In the genomic region with DNA sequence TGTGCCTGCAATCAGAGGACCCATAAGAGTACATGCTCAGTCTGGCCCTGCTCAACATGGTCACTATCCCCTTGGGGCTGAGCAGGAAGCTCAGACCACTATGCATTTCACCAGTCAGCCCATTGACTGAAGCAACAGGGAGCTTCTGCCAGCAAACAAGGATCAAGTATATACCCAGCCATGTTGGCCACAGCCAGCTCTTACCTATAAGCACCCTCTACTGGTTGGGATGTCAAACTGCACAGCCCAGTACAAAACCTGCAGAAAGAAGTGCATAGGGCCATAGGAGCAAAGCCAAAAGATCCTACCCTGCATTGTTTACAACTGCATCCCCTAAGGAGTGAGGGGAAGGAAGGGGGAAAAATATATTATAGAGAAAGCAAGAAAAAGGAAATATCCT, we compare ENCODE assay signal across 10 cellular contexts.
DNase-seq lines count a peak whose midpoint lies in the region; ATAC-seq and TF ChIP-seq lines count a peak whose summit lies in the region.
"Had no signal": no experiment of that assay in that cellular context is flagged by ENCODE, and none has a peak within 500 bp of the region (broad histone marks: within the 10 kb centered on the region; RNA-seq: fewer than 3 reads in every experiment).

No MANE protein-coding gene starts in this region.

- H3K27me3 ChIP-seq in cardiac muscle cell: no peaks in the 10 kb centered on the region

- no peaks in the 10 kb centered on the region for H3K9me3 Mint-ChIP-seq in type B pancreatic cell
- H3K9me3 Mint-ChIP-seq in activated CD4-positive, alpha-beta T cell treated with anti-CD3 and anti-CD28 coated beads, Interleukin-2, amount 10 ng/mL, durations not matched to agents 7 days and 5 days: peaks cover 5% of the 10 kb centered on the region
- H3K9me3 Mint-ChIP-seq: central memory CD8-positive, alpha-beta T cell had no signal

- H3K4me1 Mint-ChIP-seq in type B pancreatic cell (ENCODE audit: unreplicated experiment): no peaks in the 10 kb centered on the region
- peaks cover 6% of the 10 kb centered on the region for H3K4me1 Mint-ChIP-seq in activated CD4-positive, alpha-beta T cell treated with anti-CD3 and anti-CD28 coated beads, Interleukin-2, amount 10 ng/mL, durations not matched to agents 7 days and 5 days
- H3K4me1 Mint-ChIP-seq: central memory CD8-positive, alpha-beta T cell had no signal

- H3K4me1 ChIP-seq in cardiac muscle cell (ENCODE audit: low read depth): no peaks in the 10 kb centered on the region

- H3K36me3 Mint-ChIP-seq in type B pancreatic cell: no peaks in the 10 kb centered on the region
- H3K36me3 Mint-ChIP-seq in activated CD4-positive, alpha-beta T cell treated with anti-CD3 and anti-CD28 coated beads, Interleukin-2, amount 10 ng/mL, durations not matched to agents 7 days and 5 days (ENCODE audit: low read depth): no peaks in the 10 kb centered on the region

- no peak overlapping the region for H3K27ac ChIP-seq in cardiac muscle cell

- peak in 1 of 2 donors; percentile 40 for DNase-seq in cardiac muscle cell (ENCODE audit: low read depth in 1 of 2, low spot score in 1 of 2)
- DNase-seq in left ventricle myocardium superior: no peak
- DNase-seq in NOMO-1 (lab: John Stamatoyannopoulos, UW; ENCODE audit: unreplicated experiment in 2 of 2): peak; percentile 30 to 47
- peak; percentile 26 for DNase-seq in fibroblast of gingiva (ENCODE audit: low read depth)
- no peak for DNase-seq in type B pancreatic cell (ENCODE audit: extremely low spot score, unreplicated experiment)
- no peak for DNase-seq in activated CD4-positive, alpha-beta T cell treated with anti-CD3 and anti-CD28 coated beads, Interleukin-2, amount 10 ng/mL, durations not matched to agents 7 days and 5 days
- DNase-seq in inferior parietal cortex (ENCODE audit: extremely low spot score): no peak
- DNase-seq: NCI-H187 treated with DMSO at 0.1 percent for 48 hours had no signal

- no peak overlapping the region for H3K4me3 Mint-ChIP-seq in type B pancreatic cell
- H3K4me3 Mint-ChIP-seq in activated CD4-positive, alpha-beta T cell treated with anti-CD3 and anti-CD28 coated beads, Interleukin-2, amount 10 ng/mL, durations not matched to agents 7 days and 5 days: no peak overlapping the region
- H3K4me3 Mint-ChIP-seq: central memory CD8-positive, alpha-beta T cell had no signal

- TF ChIP-seq CTCF in cardiac muscle cell (IDR thresholded peaks at IDR 0.05; ENCODE audit: low read depth, low read length) (peak; percentile 49), type B pancreatic cell (conservative IDR thresholded peaks at IDR 0.05) (peak; percentile 62)

- no peak overlapping the region for H3K27ac Mint-ChIP-seq in type B pancreatic cell
- H3K27ac Mint-ChIP-seq in activated CD4-positive, alpha-beta T cell treated with anti-CD3 and anti-CD28 coated beads, Interleukin-2, amount 10 ng/mL, durations not matched to agents 7 days and 5 days: no peak overlapping the region

- CTCF ChIA-PET in activated CD4-positive, alpha-beta T cell treated with anti-CD3 and anti-CD28 coated beads, Interleukin-2, amount 10 ng/mL, durations not matched to agents 7 days and 5 days (lab: Charles Lee): no interaction called here

- no peaks in the 10 kb centered on the region for H3K27me3 Mint-ChIP-seq in type B pancreatic cell
- H3K27me3 Mint-ChIP-seq in activated CD4-positive, alpha-beta T cell treated with anti-CD3 and anti-CD28 coated beads, Interleukin-2, amount 10 ng/mL, durations not matched to agents 7 days and 5 days: no peaks in the 10 kb centered on the region

- no peak for ATAC-seq in left ventricle myocardium superior
- no peak for ATAC-seq in HG03457 (IDR thresholded peaks at IDR 0.05; ENCODE audit: unreplicated experiment)

- H3K4me3 ChIP-seq in cardiac muscle cell: no peak overlapping the region

- intact Hi-C loops in left ventricle myocardium superior (cut with micrococcal nuclease): no loop called here

- POLR2A ChIA-PET in activated CD4-positive, alpha-beta T cell treated with anti-CD3 and anti-CD28 coated beads, Interleukin-2, amount 10 ng/mL, durations not matched to agents 7 days and 5 days (lab: Charles Lee): no interaction called here

- H3K36me3 ChIP-seq in cardiac muscle cell: no peaks in the 10 kb centered on the region

- H3K9me3 ChIP-seq in cardiac muscle cell (ENCODE audit: low read depth): no peaks in the 10 kb centered on the region

Comparison
In these comparisons a context has a peak if more than half of its experiments do, and no peak if none do; other contexts are left out.
1. DNase-seq: peak in NOMO-1 (2 of 2) and fibroblast of gingiva (single experiment); none in left ventricle myocardium superior (single experiment), type B pancreatic cell (single experiment), activated CD4-positive, alpha-beta T cell treated with anti-CD3 and anti-CD28 coated beads, Interleukin-2, amount 10 ng/mL, durations not matched to agents 7 days and 5 days (single experiment) and inferior parietal cortex (single experiment).